Comparison of ENCODE assay signal across 10 cellular contexts in genomic region chr15:66698318-66698961, GRCh38. TPM values are rescaled to one million over a fixed set of nuclear protein-coding genes. Genes with fewer than 3 reads are reported as not detected.
DNase-seq lines count a peak whose midpoint lies in the region; ATAC-seq and TF ChIP-seq lines count a peak whose summit lies in the region.
"Had no signal": no experiment of that assay in that cellular context is flagged by ENCODE, and none has a peak within 500 bp of the region (broad histone marks: within the 10 kb centered on the region; RNA-seq: fewer than 3 reads in every experiment).

No MANE protein-coding gene starts in this region.

- in situ Hi-C loops in SK-MEL-5 (cut with HindIII; ENCODE audit: low pct_unique_long_range_greater_than_20kb, low sequenced_read_pairs): no loop called here

- H3K9me3 ChIP-seq in DND-41 (ENCODE audit: insufficient read depth, low read length, severe bottlenecking): no peaks in the 10 kb centered on the region

- peaks cover 24% of the 10 kb centered on the region for H3K4me1 ChIP-seq in DND-41 (ENCODE audit: insufficient read depth, low read length)

- H3K4me2 ChIP-seq in DND-41 (ENCODE audit: insufficient read depth, low read length): no peak overlapping the region

- peaks cover 12% of the 10 kb centered on the region for H3K27me3 ChIP-seq in DND-41 (ENCODE audit: insufficient read depth, low read length, poor library complexity)

- peaks cover 11% of the 10 kb centered on the region for H3K79me2 ChIP-seq in DND-41 (ENCODE audit: insufficient read depth, low read length)

- no peak overlapping the region for H3K9ac ChIP-seq in DND-41 (ENCODE audit: low read depth, low read length)

- TF ChIP-seq CTCF in DND-41 (IDR thresholded peaks at IDR 0.05; ENCODE audit: borderline replicate concordance, extremely low read depth, low read length, poor library complexity, severe bottlenecking): peak; percentile 57

- ATAC-seq in DND-41 (ENCODE audit: insufficient read depth, low read depth) (no peak), HG02852 (IDR thresholded peaks at IDR 0.05; ENCODE audit: unreplicated experiment) (no peak)

- no peaks in the 10 kb centered on the region for H3K36me3 ChIP-seq in DND-41 (ENCODE audit: insufficient read depth, low read length)

- H3K4me3 ChIP-seq in DND-41 (ENCODE audit: low read depth in 1 of 2, low read length in 2 of 2): no peak overlapping the region
- H3K4me3 ChIP-seq: skin epidermis had no signal

- peaks cover 2% of the 10 kb centered on the region; the same call in 1 of the 2 replicates for H4K20me1 ChIP-seq in DND-41 (ENCODE audit: insufficient read depth, low read length)

- no peak overlapping the region for H3K27ac ChIP-seq in DND-41 (ENCODE audit: low read length)
- H3K27ac ChIP-seq: skin epidermis had no signal

- no peak overlapping the region for H2AFZ ChIP-seq in DND-41 (ENCODE audit: low read depth, low read length)

- DNase-seq in DND-41: peak; percentile 33
- peak; percentile 53 for DNase-seq in HT1080 (ENCODE audit: low read depth)
- DNase-seq in SK-MEL-5 (ENCODE audit: low read depth, low spot score): peak; percentile 85
- peak; percentile 77 for DNase-seq in fibroblast of gingiva (ENCODE audit: low read depth)
- DNase-seq in nucleus accumbens (lab: John Stamatoyannopoulos, UW): peak in 29 of 56 donors; percentile 1 to 46 (median 16)
- no peak for DNase-seq in stimulated activated naive CD4-positive, alpha-beta T cell (lab: John Stamatoyannopoulos, UW)
- DNase-seq in DMS79 treated with DMSO at 0.1 percent for 48 hours (lab: John Stamatoyannopoulos, UW): no peak
- DNase-seq: activated B cell treated with CpG ODN at 0.5 μM for 24 hours had no signal

RNA-seq across cellular contexts. Expression of gene SMAD6, which starts 3.6 kb away (rescaled TPM):
- total RNA-seq in HT1080 (2014; rRNA removed; shearing (Covaris generic)): 6.9 and 8.5 TPM in 2 replicates
- polyA plus RNA-seq in HT1080 (2015; cell fraction: cytosol; rRNA removed): 4.8 and 6.2 TPM in 2 replicates
- polyA plus RNA-seq in HT1080 (2015; cell fraction: nucleus; rRNA removed): 8.3 and 11.1 TPM in 2 replicates
- total RNA-seq in SK-MEL-5 (2014; rRNA removed; shearing (Covaris generic)): 3.2 and 4.6 TPM in 2 replicates
- 12.2 and 13.6 TPM in 2 replicates for polyA plus RNA-seq in SK-MEL-5 (2015; cell fraction: cytosol; rRNA removed)
- 17.8 and 19.8 TPM in 2 replicates for polyA plus RNA-seq in SK-MEL-5 (2015; cell fraction: nucleus; rRNA removed)

Comparison
In these comparisons a context has a peak if more than half of its experiments do, and no peak if none do; other contexts are left out.
1. DNase-seq: peak in DND-41 (single experiment), HT1080 (single experiment), SK-MEL-5 (single experiment), fibroblast of gingiva (single experiment) and nucleus accumbens (29 of 56); none in stimulated activated naive CD4-positive, alpha-beta T cell (0 of 6) and DMS79 treated with DMSO at 0.1 percent for 48 hours (single experiment).